Comparison of ENCODE assay signal across 16 cellular contexts in the genomic region with DNA sequence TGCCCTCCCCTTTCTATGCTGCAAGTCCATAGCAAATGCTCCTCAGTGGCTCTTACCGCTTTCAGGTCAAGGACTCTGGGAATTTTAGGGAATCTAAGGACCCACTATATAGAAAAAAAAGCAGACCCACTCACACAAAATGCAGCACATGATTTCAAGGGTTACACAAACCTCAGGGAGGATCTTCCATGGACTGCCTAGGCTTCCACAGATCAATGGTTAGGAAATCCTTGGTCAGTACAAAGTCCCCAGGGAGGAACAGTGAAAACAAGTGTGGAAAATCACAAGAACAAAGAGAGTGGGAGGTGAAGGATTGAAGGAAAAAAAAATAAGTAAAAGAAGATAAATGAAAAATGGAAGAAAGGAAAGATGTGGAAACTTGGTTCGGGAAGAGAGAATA.
A peak's percentile ranks its signal among the peaks of the same experiment; 100 is the strongest.
DNase-seq lines count a peak whose midpoint lies in the region; ATAC-seq, FAIRE-seq and TF ChIP-seq lines count a peak whose summit lies in the region.
"Had no signal": no experiment of that assay in that cellular context is flagged by ENCODE, and none has a peak within 500 bp of the region (broad histone marks: within the 10 kb centered on the region; RNA-seq: fewer than 3 reads in every experiment).

No MANE protein-coding gene starts in this region.

- no peaks in the 10 kb centered on the region for H3K9me2 ChIP-seq in hepatocyte (replicated peaks; ENCODE audit: insufficient read depth)

- no peaks in the 10 kb centered on the region for H3K9me3 ChIP-seq in hepatocyte (ENCODE audit: low read depth)
- H3K9me3 ChIP-seq in right lobe of liver: no peaks in the 10 kb centered on the region
- no peaks in the 10 kb centered on the region for H3K9me3 ChIP-seq in small intestine (ENCODE audit: control insufficient read depth, low read depth)
- no peaks in the 10 kb centered on the region for H3K9me3 ChIP-seq in right atrium auricular region
- H3K9me3 ChIP-seq: BE2C had no signal

- H3K9me3 Mint-ChIP-seq in dendritic cell treated with granulocyte-macrophage colony-stimulating factor and Interleukin-4, amounts not matched to agents 40 ng/mL and 50 ng/mL, for 4 days: no peaks in the 10 kb centered on the region
- H3K9me3 Mint-ChIP-seq: CD4-positive, alpha-beta memory T cell; HFFc6 had no signal

- intact Hi-C loops in dendritic cell treated with granulocyte-macrophage colony-stimulating factor and Interleukin-4, amounts not matched to agents 40 ng/mL and 50 ng/mL, for 4 days (cut with micrococcal nuclease): no loop called here
- intact Hi-C loops in right lobe of liver (cut with DNase I): no loop called here

- TF ChIP-seq POLR2A in right lobe of liver (IDR thresholded peaks at IDR 0.05): no peak

- no peak for FAIRE-seq in small intestine (lab: Jason Lieb, UNC)
- FAIRE-seq: A204.1, GM12878, GM18507 had no signal

- no peak overlapping the region for H2AFZ ChIP-seq in hepatocyte

- H3K4me3 Mint-ChIP-seq in dendritic cell treated with granulocyte-macrophage colony-stimulating factor and Interleukin-4, amounts not matched to agents 40 ng/mL and 50 ng/mL, for 4 days: no peak overlapping the region
- H3K4me3 Mint-ChIP-seq: CD4-positive, alpha-beta memory T cell; HFFc6 had no signal

- H3K27ac ChIP-seq in hepatocyte: peak overlapping the region; percentile 58
- peak overlapping the region; percentile 58 to 98 (median 89) for H3K27ac ChIP-seq in right lobe of liver
- no peak overlapping the region for H3K27ac ChIP-seq in small intestine (ENCODE audit: low read depth in 1 of 2, low read length in 1 of 2)
- H3K27ac ChIP-seq in right atrium auricular region: no peak overlapping the region
- H3K27ac ChIP-seq: C4-2B had no signal

- no peaks in the 10 kb centered on the region for H3K27me3 ChIP-seq in hepatocyte
- H3K27me3 ChIP-seq in right lobe of liver: no peaks in the 10 kb centered on the region
- H3K27me3 ChIP-seq in small intestine (ENCODE audit: control insufficient read depth in 2 of 2, insufficient read depth in 2 of 2, low read length in 2 of 2): no peaks in the 10 kb centered on the region
- H3K27me3 ChIP-seq in right atrium auricular region: no peaks in the 10 kb centered on the region
- H3K27me3 ChIP-seq: BE2C had no signal

- H3K36me3 Mint-ChIP-seq in dendritic cell treated with granulocyte-macrophage colony-stimulating factor and Interleukin-4, amounts not matched to agents 40 ng/mL and 50 ng/mL, for 4 days (ENCODE audit: low read depth): no peaks in the 10 kb centered on the region
- H3K36me3 Mint-ChIP-seq: CD4-positive, alpha-beta memory T cell had no signal

- H3K4me1 Mint-ChIP-seq in dendritic cell treated with granulocyte-macrophage colony-stimulating factor and Interleukin-4, amounts not matched to agents 40 ng/mL and 50 ng/mL, for 4 days (ENCODE audit: low read depth): peaks cover 16% of the 10 kb centered on the region

- ATAC-seq in right lobe of liver (peak; percentile 89 to 95 (median 91)), HG03045 (IDR thresholded peaks at IDR 0.05; ENCODE audit: unreplicated experiment) (no peak)
- ATAC-seq: GM12878 had no signal

- peaks cover 20% of the 10 kb centered on the region for H3K79me2 ChIP-seq in hepatocyte

- no peak for DNase-seq in hepatocyte (ENCODE audit: low spot score)
- peak in 1 of 3 donors; percentile 63 for DNase-seq in right lobe of liver
- peak; percentile 23 for DNase-seq in small intestine
- DNase-seq in SIG-M5 treated with dmso at 0.1 percent for 504 hours (lab: John Stamatoyannopoulos, UW; ENCODE audit: unreplicated experiment): no peak
- no peak for DNase-seq in right atrium auricular region (ENCODE audit: low spot score)
- DNase-seq: BE2C; CD4-positive, alpha-beta memory T cell; DMS79; HCEC 1CT; HFFc6 had no signal

- no peaks in the 10 kb centered on the region for H3K36me3 ChIP-seq in hepatocyte (replicated peaks; ENCODE audit: insufficient read depth, low read depth)
- no peaks in the 10 kb centered on the region for H3K36me3 ChIP-seq in right lobe of liver
- no peaks in the 10 kb centered on the region for H3K36me3 ChIP-seq in small intestine (ENCODE audit: control insufficient read depth in 2 of 2, insufficient read depth in 2 of 2, low read length in 2 of 2)
- H3K36me3 ChIP-seq in right atrium auricular region: no peaks in the 10 kb centered on the region
- H3K36me3 ChIP-seq: BE2C had no signal

- peak overlapping the region; percentile 9 for H3K4me2 ChIP-seq in hepatocyte

- TF ChIP-seq CTCF in hepatocyte (IDR thresholded peaks at IDR 0.05; ENCODE audit: poor library complexity) (no peak), right lobe of liver (IDR thresholded peaks at IDR 0.05) (no peak), right atrium auricular region (IDR thresholded peaks at IDR 0.05) (no peak)

- H3K4me3 ChIP-seq in hepatocyte (no peak overlapping the region), right lobe of liver (no peak overlapping the region), small intestine (ENCODE audit: low read depth in 1 of 2, low read length in 2 of 2) (no peak overlapping the region), right atrium auricular region (no peak overlapping the region)
- H3K4me3 ChIP-seq: GM12878 had no signal

- H3K4me1 ChIP-seq in hepatocyte (ENCODE audit: insufficient read depth) (peaks cover 4% of the 10 kb centered on the region), right lobe of liver (peaks cover 0 to 28% (median 10%) of the 10 kb centered on the region in 4 donors), small intestine (ENCODE audit: control insufficient read depth in 2 of 2, insufficient read depth in 1 of 2, low read depth in 1 of 2, low read length in 1 of 2) (no peaks in the 10 kb centered on the region), right atrium auricular region (no peaks in the 10 kb centered on the region)
- H3K4me1 ChIP-seq: BE2C had no signal

- peak overlapping the region; percentile 41 for H3K27ac Mint-ChIP-seq in dendritic cell treated with granulocyte-macrophage colony-stimulating factor and Interleukin-4, amounts not matched to agents 40 ng/mL and 50 ng/mL, for 4 days
- H3K27ac Mint-ChIP-seq: HFFc6 had no signal

- H4K20me1 ChIP-seq in hepatocyte (ENCODE audit: insufficient read depth, poor library complexity, severe bottlenecking): no peaks in the 10 kb centered on the region

- WGBS in hepatocyte (ENCODE audit: low lambda C conversion rate, missing lambda C conversion rate): 93% methylated on average over 2 of the region's 2 CpGs
- 53% methylated on average over 2 of the region's 2 CpGs for WGBS in right lobe of liver (ENCODE audit: insufficient coverage, low coverage, low lambda C conversion rate, missing lambda C conversion rate)
- 94 to 95% (median 95%) methylated on average over 2 of the region's 2 CpGs for WGBS in small intestine, 3 donors

- no peaks in the 10 kb centered on the region for H3K27me3 Mint-ChIP-seq in dendritic cell treated with granulocyte-macrophage colony-stimulating factor and Interleukin-4, amounts not matched to agents 40 ng/mL and 50 ng/mL, for 4 days

Comparison
In these comparisons a context has a peak if more than half of its experiments do, and no peak if none do; other contexts are left out.
1. H3K27ac ChIP-seq: peak in hepatocyte (single experiment) and right lobe of liver (3 of 3); none in small intestine (0 of 2) and right atrium auricular region (0 of 2).